1 cellular context compared by ENCODE assay signal in the genomic region with DNA sequence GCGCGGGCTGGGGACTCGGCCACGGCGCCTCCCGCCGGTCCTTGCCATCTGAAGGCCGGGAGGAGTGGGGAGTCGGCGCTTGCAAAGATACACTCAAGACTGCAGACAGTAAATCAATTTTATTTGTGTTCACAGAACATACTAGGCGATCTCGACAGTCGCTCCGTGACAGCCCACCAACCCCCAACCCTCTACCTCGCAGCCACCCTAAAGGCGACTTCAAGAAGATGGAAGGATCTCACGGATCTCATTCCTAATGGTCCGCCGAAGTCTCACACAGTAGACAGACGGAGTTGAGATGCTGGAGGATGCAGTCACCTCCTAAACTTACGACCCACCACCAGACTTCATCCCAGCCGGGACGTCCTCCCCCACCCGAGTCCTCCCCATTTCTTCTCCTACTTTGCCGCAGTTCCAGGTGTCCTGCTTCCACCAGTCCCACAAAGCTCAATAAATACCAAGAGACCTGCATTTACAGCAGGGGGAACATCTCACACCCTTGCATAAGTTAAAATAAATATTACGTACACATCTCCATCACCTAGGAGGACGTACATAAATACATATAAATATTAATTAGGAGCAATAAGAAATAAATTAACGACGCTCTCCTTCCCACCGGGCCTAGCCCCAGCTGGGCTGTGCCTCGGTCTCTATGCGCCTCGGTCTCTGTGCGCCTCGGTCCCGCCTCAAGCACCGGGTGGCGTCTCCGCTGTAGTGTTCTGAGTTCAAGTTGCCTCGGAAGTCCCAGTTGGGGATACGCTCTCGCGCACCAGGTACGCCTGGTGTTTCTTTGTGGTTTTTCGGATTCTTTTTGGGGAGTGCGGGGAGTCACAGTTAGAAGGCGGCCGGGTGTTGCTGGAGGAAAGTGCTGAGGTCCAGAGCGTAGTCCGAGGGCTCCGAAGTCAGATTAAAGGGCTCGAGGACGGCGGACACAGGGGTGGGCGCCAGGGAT.
TF ChIP-seq lines count a peak whose summit lies in the region.

No MANE protein-coding gene starts in this region.

TF ChIP-seq in K562, 482 proteins besides CTCF, POLR2A, EP300 and RAD21 (continues in another document):
- TF ChIP-seq, protein P1, sequence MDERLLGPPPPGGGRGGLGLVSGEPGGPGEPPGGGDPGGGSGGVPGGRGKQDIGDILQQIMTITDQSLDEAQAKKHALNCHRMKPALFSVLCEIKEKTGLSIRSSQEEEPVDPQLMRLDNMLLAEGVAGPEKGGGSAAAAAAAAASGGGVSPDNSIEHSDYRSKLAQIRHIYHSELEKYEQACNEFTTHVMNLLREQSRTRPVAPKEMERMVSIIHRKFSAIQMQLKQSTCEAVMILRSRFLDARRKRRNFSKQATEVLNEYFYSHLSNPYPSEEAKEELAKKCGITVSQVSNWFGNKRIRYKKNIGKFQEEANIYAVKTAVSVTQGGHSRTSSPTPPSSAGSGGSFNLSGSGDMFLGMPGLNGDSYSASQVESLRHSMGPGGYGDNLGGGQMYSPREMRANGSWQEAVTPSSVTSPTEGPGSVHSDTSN (CRISPR knock-in tag; IDR thresholded peaks at IDR 0.05; ENCODE audit: low read depth) = no peak
- TF ChIP-seq, protein P1 (tag; conservative IDR thresholded peaks at IDR 0.05; ENCODE audit: low read depth) = no peak
- TF ChIP-seq CEBPG (CRISPR knock-in tag; IDR thresholded peaks at IDR 0.05) (no peak), CEBPG (tag; conservative IDR thresholded peaks at IDR 0.05 in 1 of 2, IDR thresholded peaks at IDR 0.05 in 1 of 2) (peak in 1 of 2 experiments; percentile 51; a peak in 1 of 4 replicates), SIN3A (IDR thresholded peaks at IDR 0.05; ENCODE audit: borderline replicate concordance in 2 of 2, control insufficient read depth in 1 of 2, low read depth in 2 of 2, low read length in 2 of 2) (peak in 1 of 2 experiments; percentile 77; a peak in 1 of 4 replicates), FOXK1 (CRISPR knock-in tag; IDR thresholded peaks at IDR 0.05; ENCODE audit: borderline replicate concordance) (0 out of 2 replicates have a peak, but pooled peaks have one; percentile 9), MYNN (IDR thresholded peaks at IDR 0.05) (no peak), MYNN (CRISPR knock-in tag; IDR thresholded peaks at IDR 0.05) (no peak), MLX (CRISPR knock-in tag; conservative IDR thresholded peaks at IDR 0.05) (0 out of 4 replicates have a peak, but pooled peaks of 1 of the 2 experiments have one; percentile 25), VEZF1 (CRISPR knock-in tag; IDR thresholded peaks at IDR 0.05) (no peak), ZZZ3 (IDR thresholded peaks at IDR 0.05) (no peak), CXXC5 (CRISPR knock-in tag; IDR thresholded peaks at IDR 0.05) (no peak), ZNF444 (CRISPR knock-in tag; IDR thresholded peaks at IDR 0.05) (no peak), HDGF (IDR thresholded peaks at IDR 0.05) (0 out of 2 replicates have a peak, but pooled peaks have one; percentile 21), ZBTB5 (IDR thresholded peaks at IDR 0.05) (no peak), ZKSCAN8 (CRISPR knock-in tag; IDR thresholded peaks at IDR 0.05) (no peak; the same call in 1 of the 2 replicates), NCOA1 (IDR thresholded peaks at IDR 0.05; ENCODE audit: low read depth) (0 out of 2 replicates have a peak, but pooled peaks have one; percentile 14), FOXM1 (IDR thresholded peaks at IDR 0.05; ENCODE audit: low read depth) (no peak), FOXM1 (CRISPR knock-in tag; IDR thresholded peaks at IDR 0.05; ENCODE audit: low read depth) (peak; percentile 60; the same call in 1 of the 2 replicates), ZNF140 (CRISPR knock-in tag; IDR thresholded peaks at IDR 0.05) (peak; percentile 23; the same call in 1 of the 2 replicates), ZFP36 (IDR thresholded peaks at IDR 0.05; ENCODE audit: low read depth, low read length, partially characterized antibody) (peak; percentile 81), ZKSCAN1 (IDR thresholded peaks at IDR 0.05; ENCODE audit: low read depth, low read length) (no peak), NFIX (CRISPR knock-in tag; IDR thresholded peaks at IDR 0.05; ENCODE audit: low read depth) (no peak), ADNP (tag; IDR thresholded peaks at IDR 0.05) (no peak), U2AF1 (optimal IDR thresholded peaks at IDR 0.05; ENCODE audit: low read depth, low read length) (no peak), MYC (IDR thresholded peaks at IDR 0.05; ENCODE audit: low read depth, low read length) (no peak; the same call in 1 of the 2 replicates), MYC (CRISPR knock-in tag; IDR thresholded peaks at IDR 0.05; ENCODE audit: borderline replicate concordance, low read depth) (peak; percentile 78; the same call in 1 of the 2 replicates), BCOR (IDR thresholded peaks at IDR 0.05) (peak; percentile 89; the same call in 1 of the 2 replicates), CBX3 (IDR thresholded peaks at IDR 0.05; ENCODE audit: borderline replicate concordance in 1 of 2, low read length in 2 of 2) (0 out of 3 replicates have a peak, but pooled peaks of 1 of the 2 experiments have one; percentile 7), TRIM28 (IDR thresholded peaks at IDR 0.05) (no peak; the same call in 1 of the 2 replicates), TEAD1 (CRISPR knock-in tag; IDR thresholded peaks at IDR 0.05) (no peak), RFX7 (CRISPR knock-in tag; IDR thresholded peaks at IDR 0.05) (no peak), NR2F6 (CRISPR knock-in tag; IDR thresholded peaks at IDR 0.05) (no peak), HDAC3 (IDR thresholded peaks at IDR 0.05; ENCODE audit: borderline replicate concordance, partially characterized antibody) (peak; percentile 52), SP1 (CRISPR knock-in tag; IDR thresholded peaks at IDR 0.05) (peak; percentile 31; the same call in 1 of the 2 replicates), SREBF2 (CRISPR knock-in tag; IDR thresholded peaks at IDR 0.05) (0 out of 2 replicates have a peak, but pooled peaks have one; percentile 79), CTBP1 (IDR thresholded peaks at IDR 0.05; ENCODE audit: borderline replicate concordance) (0 out of 2 replicates have a peak, but pooled peaks have one; percentile 6), ZNF609 (CRISPR knock-in tag; IDR thresholded peaks at IDR 0.05; ENCODE audit: borderline replicate concordance) (0 out of 2 replicates have a peak, but pooled peaks have one; percentile 54)
- TF ChIP-seq, protein P2, sequence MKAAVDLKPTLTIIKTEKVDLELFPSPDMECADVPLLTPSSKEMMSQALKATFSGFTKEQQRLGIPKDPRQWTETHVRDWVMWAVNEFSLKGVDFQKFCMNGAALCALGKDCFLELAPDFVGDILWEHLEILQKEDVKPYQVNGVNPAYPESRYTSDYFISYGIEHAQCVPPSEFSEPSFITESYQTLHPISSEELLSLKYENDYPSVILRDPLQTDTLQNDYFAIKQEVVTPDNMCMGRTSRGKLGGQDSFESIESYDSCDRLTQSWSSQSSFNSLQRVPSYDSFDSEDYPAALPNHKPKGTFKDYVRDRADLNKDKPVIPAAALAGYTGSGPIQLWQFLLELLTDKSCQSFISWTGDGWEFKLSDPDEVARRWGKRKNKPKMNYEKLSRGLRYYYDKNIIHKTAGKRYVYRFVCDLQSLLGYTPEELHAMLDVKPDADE (conservative IDR thresholded peaks at IDR 0.05; ENCODE audit: control insufficient read depth, low read depth, low read length) = 0 out of 2 replicates have a peak, but pooled peaks have one; percentile 27
- TF ChIP-seq, protein P3, sequence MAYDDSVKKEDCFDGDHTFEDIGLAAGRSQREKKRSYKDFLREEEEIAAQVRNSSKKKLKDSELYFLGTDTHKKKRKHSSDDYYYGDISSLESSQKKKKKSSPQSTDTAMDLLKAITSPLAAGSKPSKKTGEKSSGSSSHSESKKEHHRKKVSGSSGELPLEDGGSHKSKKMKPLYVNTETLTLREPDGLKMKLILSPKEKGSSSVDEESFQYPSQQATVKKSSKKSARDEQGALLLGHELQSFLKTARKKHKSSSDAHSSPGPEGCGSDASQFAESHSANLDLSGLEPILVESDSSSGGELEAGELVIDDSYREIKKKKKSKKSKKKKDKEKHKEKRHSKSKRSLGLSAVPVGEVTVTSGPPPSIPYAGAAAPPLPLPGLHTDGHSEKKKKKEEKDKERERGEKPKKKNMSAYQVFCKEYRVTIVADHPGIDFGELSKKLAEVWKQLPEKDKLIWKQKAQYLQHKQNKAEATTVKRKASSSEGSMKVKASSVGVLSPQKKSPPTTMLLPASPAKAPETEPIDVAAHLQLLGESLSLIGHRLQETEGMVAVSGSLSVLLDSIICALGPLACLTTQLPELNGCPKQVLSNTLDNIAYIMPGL (CRISPR knock-in tag; IDR thresholded peaks at IDR 0.05) = 0 out of 2 replicates have a peak, but pooled peaks have one; percentile 19
- TF ChIP-seq, protein P4, sequence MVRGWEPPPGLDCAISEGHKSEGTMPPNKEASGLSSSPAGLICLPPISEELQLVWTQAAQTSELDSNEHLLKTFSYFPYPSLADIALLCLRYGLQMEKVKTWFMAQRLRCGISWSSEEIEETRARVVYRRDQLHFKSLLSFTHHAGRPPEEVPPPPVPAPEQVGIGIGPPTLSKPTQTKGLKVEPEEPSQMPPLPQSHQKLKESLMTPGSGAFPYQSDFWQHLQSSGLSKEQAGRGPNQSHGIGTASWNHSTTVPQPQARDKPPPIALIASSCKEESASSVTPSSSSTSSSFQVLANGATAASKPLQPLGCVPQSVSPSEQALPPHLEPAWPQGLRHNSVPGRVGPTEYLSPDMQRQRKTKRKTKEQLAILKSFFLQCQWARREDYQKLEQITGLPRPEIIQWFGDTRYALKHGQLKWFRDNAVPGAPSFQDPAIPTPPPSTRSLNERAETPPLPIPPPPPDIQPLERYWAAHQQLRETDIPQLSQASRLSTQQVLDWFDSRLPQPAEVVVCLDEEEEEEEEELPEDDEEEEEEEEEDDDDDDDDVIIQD (CRISPR knock-in tag; IDR thresholded peaks at IDR 0.05) = no peak
